1 cellular context compared by ENCODE assay signal in genomic region chr6:57046332-57047256, GRCh38.
A peak's percentile ranks its signal among the peaks of the same experiment; 100 is the strongest.
TF ChIP-seq lines count a peak whose summit lies in the region.

TSS of gene KIAA1586 (plus strand) at chr6:57046693. CDS start at chr6:57046756, 63 bp downstream.

TF ChIP-seq in HepG2, 621 proteins besides CTCF, POLR2A, EP300 and RAD21 (continued from another document and continues in another):
- TF ChIP-seq ZNF609 (CRISPR knock-in tag; IDR thresholded peaks at IDR 0.05; ENCODE audit: borderline replicate concordance): peak; percentile 74; the same call in 1 of the 2 replicates
- TF ChIP-seq CBX5 (CRISPR knock-in tag; IDR thresholded peaks at IDR 0.05; ENCODE audit: borderline replicate concordance): peak; percentile 94; the same call in 1 of the 2 replicates
- TF ChIP-seq RBFOX2 (IDR thresholded peaks at IDR 0.05; ENCODE audit: low read depth, low read length): peak; percentile 87
- TF ChIP-seq ZNF274 (CRISPR knock-in tag; IDR thresholded peaks at IDR 0.05): peak; percentile 83; the same call in 1 of the 2 replicates
- peak; percentile 29; the same call in 1 of the 2 replicates for TF ChIP-seq MXD3 (CRISPR knock-in tag; IDR thresholded peaks at IDR 0.05)
- TF ChIP-seq TMF1 (CRISPR knock-in tag; IDR thresholded peaks at IDR 0.05; ENCODE audit: low read depth): 0 out of 2 replicates have a peak, but pooled peaks have one; percentile 34
- TF ChIP-seq ETV6 (CRISPR knock-in tag; conservative IDR thresholded peaks at IDR 0.05): peak; percentile 71; the same call in 1 of the 2 replicates
- TF ChIP-seq KAT7 (CRISPR knock-in tag; IDR thresholded peaks at IDR 0.05; ENCODE audit: borderline replicate concordance): peak; percentile 92
- peak; percentile 65; the same call in 1 of the 2 replicates for TF ChIP-seq CREBL2 (CRISPR knock-in tag; IDR thresholded peaks at IDR 0.05; ENCODE audit: borderline replicate concordance)
- peak; percentile 37; the same call in 1 of the 2 replicates for TF ChIP-seq SUZ12 (IDR thresholded peaks at IDR 0.05; ENCODE audit: low read depth, low read length)
- peak; percentile 51; the same call in 1 of the 2 replicates for TF ChIP-seq ZNF547 (CRISPR knock-in tag; IDR thresholded peaks at IDR 0.05)
- TF ChIP-seq ZNF230 (CRISPR knock-in tag; IDR thresholded peaks at IDR 0.05): 0 out of 2 replicates have a peak, but pooled peaks have one; percentile 45
- TF ChIP-seq ZNF749 (CRISPR knock-in tag; IDR thresholded peaks at IDR 0.05; ENCODE audit: borderline replicate concordance): peak; percentile 89; the same call in 1 of the 2 replicates
- peak; percentile 69 for TF ChIP-seq ZNF710 (CRISPR knock-in tag; IDR thresholded peaks at IDR 0.05; ENCODE audit: borderline replicate concordance)
- peak; percentile 15; the same call in 1 of the 2 replicates for TF ChIP-seq MAZ (IDR thresholded peaks at IDR 0.05; ENCODE audit: borderline replicate concordance, low read depth, low read length)
- peak; percentile 63 for TF ChIP-seq MAZ (CRISPR knock-in tag; IDR thresholded peaks at IDR 0.05; ENCODE audit: low read depth)
- peak; percentile 47; the same call in 1 of the 2 replicates for TF ChIP-seq BRD4 (CRISPR knock-in tag; IDR thresholded peaks at IDR 0.05)
- TF ChIP-seq ZNF558 (CRISPR knock-in tag; IDR thresholded peaks at IDR 0.05; ENCODE audit: borderline replicate concordance): peak; percentile 80; the same call in 1 of the 2 replicates
- peak; percentile 92 for TF ChIP-seq ZFX (CRISPR knock-in tag; IDR thresholded peaks at IDR 0.05; ENCODE audit: low read depth)
- TF ChIP-seq THRA (CRISPR knock-in tag; IDR thresholded peaks at IDR 0.05; ENCODE audit: borderline replicate concordance): peak; percentile 64
- peak; percentile 94 for TF ChIP-seq GATAD2A (CRISPR knock-in tag; IDR thresholded peaks at IDR 0.05)
- peak; percentile 89 for TF ChIP-seq HOMEZ (CRISPR knock-in tag; IDR thresholded peaks at IDR 0.05; ENCODE audit: low read depth)
- 0 out of 2 replicates have a peak, but pooled peaks have one; percentile 23 for TF ChIP-seq ZNF362 (CRISPR knock-in tag; IDR thresholded peaks at IDR 0.05; ENCODE audit: borderline replicate concordance)
- TF ChIP-seq CSRNP1 (CRISPR knock-in tag; IDR thresholded peaks at IDR 0.05): peak; percentile 75
- peak; percentile 93 for TF ChIP-seq GABPB1 (CRISPR knock-in tag; IDR thresholded peaks at IDR 0.05)
- 0 out of 2 replicates have a peak, but pooled peaks have one; percentile 66 for TF ChIP-seq ZNF615 (CRISPR knock-in tag; IDR thresholded peaks at IDR 0.05; ENCODE audit: borderline replicate concordance)
- TF ChIP-seq SRY (CRISPR knock-in tag; IDR thresholded peaks at IDR 0.05): peak; percentile 73
- TF ChIP-seq CC2D1A (CRISPR knock-in tag; IDR thresholded peaks at IDR 0.05): 0 out of 2 replicates have a peak, but pooled peaks have one; percentile 78
- peak; percentile 74 for TF ChIP-seq ZBTB25 (CRISPR knock-in tag; IDR thresholded peaks at IDR 0.05)
- 0 out of 2 replicates have a peak, but pooled peaks have one; percentile 52 for TF ChIP-seq ZNF280B (CRISPR knock-in tag; IDR thresholded peaks at IDR 0.05; ENCODE audit: borderline replicate concordance)
- peak; percentile 56; the same call in 1 of the 2 replicates for TF ChIP-seq FOXJ3 (CRISPR knock-in tag; IDR thresholded peaks at IDR 0.05; ENCODE audit: borderline replicate concordance)
- peak; percentile 52; the same call in 1 of the 2 replicates for TF ChIP-seq ZNF343 (CRISPR knock-in tag; IDR thresholded peaks at IDR 0.05)
- TF ChIP-seq PHF8 (CRISPR knock-in tag; IDR thresholded peaks at IDR 0.05): peak; percentile 82
- TF ChIP-seq FOSL2 (CRISPR knock-in tag; IDR thresholded peaks at IDR 0.05): peak; percentile 51
- 0 out of 2 replicates have a peak, but pooled peaks have one; percentile 29 for TF ChIP-seq FOXK1 (CRISPR knock-in tag; IDR thresholded peaks at IDR 0.05; ENCODE audit: borderline replicate concordance, low read depth)
- peak; percentile 57; the same call in 1 of the 2 replicates for TF ChIP-seq KDM1A (CRISPR knock-in tag; IDR thresholded peaks at IDR 0.05)
